In genomic region chr4:152937535-152938236, GRCh38 we compare ENCODE assay signal across 8 cellular contexts. TPM values are rescaled to one million over a fixed set of nuclear protein-coding genes. Genes with fewer than 3 reads are reported as not detected.
A peak's percentile ranks its signal among the peaks of the same experiment; 100 is the strongest.
DNase-seq lines count a peak whose midpoint lies in the region; ATAC-seq, FAIRE-seq and TF ChIP-seq lines count a peak whose summit lies in the region.

No MANE protein-coding gene starts in this region.

- no peak for FAIRE-seq in small intestine (lab: Jason Lieb, UNC)

- H3K4me1 ChIP-seq in OCI-LY7 (ENCODE audit: insufficient read depth, low read length, poor library complexity, severe bottlenecking) (no peaks in the 10 kb centered on the region), mammary epithelial cell (ENCODE audit: insufficient read depth, low read length) (peaks cover 16% of the 10 kb centered on the region), small intestine (ENCODE audit: control insufficient read depth in 2 of 2, insufficient read depth in 1 of 2, low read depth in 1 of 2, low read length in 1 of 2) (peaks cover 0 to 2% of the 10 kb centered on the region in 2 donors)

- WGBS in mammary epithelial cell (ENCODE audit: low coverage, missing lambda C conversion rate) = 2% methylated on average over 19 of the region's 75 CpGs
- WGBS in small intestine, 3 donors = 0 to 1% (median 1%) methylated on average over 31 to 75 of the region's 75 CpGs

- TF ChIP-seq CTCF in OCI-LY7 (conservative IDR thresholded peaks at IDR 0.05; ENCODE audit: low read length) (no peak), mammary epithelial cell (conservative IDR thresholded peaks at IDR 0.05 in 1 of 2, IDR thresholded peaks at IDR 0.05 in 1 of 2; ENCODE audit: extremely low read depth in 1 of 2, insufficient read depth in 1 of 2, low read depth in 1 of 2, low read length in 2 of 2) (no peak)

- H3K9ac ChIP-seq in mammary epithelial cell (ENCODE audit: insufficient read depth, low read length) = peak overlapping the region; percentile 75

- ATAC-seq in HG03097 (IDR thresholded peaks at IDR 0.05; ENCODE audit: low FRiP score, unreplicated experiment) = no peak

- H2AFZ ChIP-seq in OCI-LY7 (ENCODE audit: low read length) (no peak overlapping the region), mammary epithelial cell (ENCODE audit: low read depth, low read length) (peak overlapping the region; percentile 96)

- in situ Hi-C loops in mammary epithelial cell (cut with MboI; ENCODE audit: low sequenced_read_pairs in 2 of 2) = no loop called here

- H3K9me2 ChIP-seq in OCI-LY7 (ENCODE audit: insufficient read depth, low read length) = no peaks in the 10 kb centered on the region

- H3K79me2 ChIP-seq in OCI-LY7 (ENCODE audit: insufficient read depth, low read depth, low read length) (no peaks in the 10 kb centered on the region), mammary epithelial cell (ENCODE audit: insufficient read depth, low read length) (peaks cover 62% of the 10 kb centered on the region)

- no peak overlapping the region for H3K4me3 ChIP-seq in OCI-LY7 (ENCODE audit: low read depth, low read length, poor library complexity, severe bottlenecking)
- peak overlapping the region; percentile 88 to 91 (median 90) for H3K4me3 ChIP-seq in mammary epithelial cell (replicated peaks in 1 of 3; ENCODE audit: insufficient read depth in 1 of 3, low read depth in 2 of 3, low read length in 3 of 3)
- H3K4me3 ChIP-seq in small intestine (ENCODE audit: low read depth in 1 of 2, low read length in 2 of 2) = peak overlapping the region; percentile 56 to 92

- no peaks in the 10 kb centered on the region for H3K36me3 ChIP-seq in OCI-LY7 (ENCODE audit: insufficient read depth, low read length)
- H3K36me3 ChIP-seq in mammary epithelial cell (ENCODE audit: insufficient read depth, low read length) = no peaks in the 10 kb centered on the region
- no peaks in the 10 kb centered on the region for H3K36me3 ChIP-seq in small intestine (ENCODE audit: control insufficient read depth in 2 of 2, insufficient read depth in 2 of 2, low read length in 2 of 2)

- DNase-seq in C1 segment of cervical spinal cord (lab: John Stamatoyannopoulos, UW) = peak in 8 of 14 donors; percentile 9 to 46 (median 18)
- peak; percentile 6 for DNase-seq in GM19240 (ENCODE audit: insufficient read length, low spot score)
- no peak for DNase-seq in OCI-LY7 (ENCODE audit: low spot score)
- DNase-seq in mammary epithelial cell = peak; percentile 58
- DNase-seq in iris pigment epithelial cell (ENCODE audit: low read depth) = peak; percentile 47
- peak; percentile 68 for DNase-seq in small intestine
- no peak for DNase-seq in DMS79 (lab: John Stamatoyannopoulos, UW)

- POLR2A ChIA-PET in OCI-LY7 (lab: Charles Lee) = no interaction called here

- H4K20me1 ChIP-seq in OCI-LY7 (ENCODE audit: insufficient read depth, low read length) (no peaks in the 10 kb centered on the region), mammary epithelial cell (ENCODE audit: insufficient read depth, low read length) (no peaks in the 10 kb centered on the region)

- H3K27ac ChIP-seq in OCI-LY7 (ENCODE audit: low read depth, low read length, poor library complexity, severe bottlenecking) = no peak overlapping the region
- H3K27ac ChIP-seq in mammary epithelial cell (ENCODE audit: insufficient read depth, low read depth, low read length) = no peak overlapping the region
- peak overlapping the region; percentile 55 to 98 for H3K27ac ChIP-seq in small intestine (ENCODE audit: low read depth in 1 of 2, low read length in 1 of 2)

- H3K27me3 ChIP-seq in mammary epithelial cell (ENCODE audit: insufficient read depth, low read length) (no peaks in the 10 kb centered on the region), small intestine (ENCODE audit: control insufficient read depth in 2 of 2, insufficient read depth in 2 of 2, low read length in 2 of 2) (no peaks in the 10 kb centered on the region)

- no TSS peak for BruUV-seq in OCI-LY7 (replicated peaks; lab: Mats Ljungman, UMichigan)
- no TSS peak for BruUV-seq in mammary epithelial cell (replicated peaks; lab: Mats Ljungman, UMichigan)

- H3K4me2 ChIP-seq in OCI-LY7 (ENCODE audit: low read length) (peak overlapping the region; percentile 16; the same call in 1 of the 2 replicates), mammary epithelial cell (ENCODE audit: insufficient read depth, low read depth, low read length) (peak overlapping the region; percentile 92)

- intact Hi-C loops in OCI-LY7 (cut with micrococcal nuclease; ENCODE audit: unreplicated experiment) (loop anchor here (10.0 kb wide), 1 partner anchor 187 kb away; no protein-coding TSS in a partner anchor), mammary epithelial cell (cut with micrococcal nuclease) (loop anchor here (1.0 to 5.0 kb wide), 6 partner anchors 33 to 160 kb away; partner anchors contain the start of genes ARFIP1 and TIGD4)

- CTCF ChIA-PET in OCI-LY7 (lab: Charles Lee; ENCODE audit: unreplicated experiment) (no interaction called here), mammary epithelial cell (lab: Charles Lee; ENCODE audit: low non-redundant PET) (no interaction called here)

- dilution Hi-C loops in mammary epithelial cell (cut with HindIII; ENCODE audit: low sequenced_read_pairs) = no loop called here

- no peaks in the 10 kb centered on the region for H3K9me3 ChIP-seq in OCI-LY7 (ENCODE audit: low read length)
- H3K9me3 ChIP-seq in mammary epithelial cell (replicated peaks; ENCODE audit: insufficient read depth, low read length) = no peaks in the 10 kb centered on the region
- no peaks in the 10 kb centered on the region for H3K9me3 ChIP-seq in small intestine (ENCODE audit: control insufficient read depth, low read depth)

RNA-seq across cellular contexts. Expression of gene FHDC1, which starts 1.6 kb away (rescaled TPM):
- 0.03 and 0.13 TPM in 2 replicates for total RNA-seq in OCI-LY7 (2014; rRNA removed; shearing (Covaris generic))
- total RNA-seq in OCI-LY7 (2022) (0.04 and 0.06 TPM in 2 replicates), mammary epithelial cell (10 to 100 TPM; 13.3 to 29.3 TPM)
- polyA plus RNA-seq in mammary epithelial cell (2.1 TPM), small intestine (10 to 100 TPM in 1 of 3 donors, 1 to 10 TPM in 2; 3.7 to 12.7 (median 9.7) TPM)
- polyA minus RNA-seq in mammary epithelial cell = 5.4 TPM

Comparison
In these comparisons a context has a peak if more than half of its experiments do, and no peak if none do; other contexts are left out.
1. DNase-seq: peak in C1 segment of cervical spinal cord (8 of 14), GM19240 (single experiment), mammary epithelial cell (single experiment), iris pigment epithelial cell (single experiment) and small intestine (single experiment); none in OCI-LY7 (single experiment) and DMS79 (single experiment).
2. H3K27ac ChIP-seq: peak in small intestine (2 of 2); none in OCI-LY7 (single experiment) and mammary epithelial cell (single experiment).
3. RNA of gene FHDC1, which starts 1.6 kb away (total RNA-seq): 13.3 to 29.3 TPM in mammary epithelial cell; 0.03 to 0.13 TPM in OCI-LY7; every median in the first group is over 10 times any median in the second.